28 cellular contexts compared by ENCODE assay signal in genomic region chrY:3045048-3045447, GRCh38.
"Had no signal": no experiment of that assay in that cellular context is flagged by ENCODE, and none has a peak within 500 bp of the region (broad histone marks: within the 10 kb centered on the region; RNA-seq: fewer than 3 reads in every experiment).

No MANE protein-coding gene starts in this region.

- H3K36me3 Mint-ChIP-seq: immature natural killer cell; mesothelial cell of epicardium; naive B cell; natural killer cell; neural progenitor cell; stimulated activated naive B cell treated with anti-CD40 and anti-IgM and Interleukin-4, amounts not matched to agents 10 μg/mL and 1 μg/mL and 100 μg/mL, for 72 hours had no signal

- H3K36me3 ChIP-seq: left lung, lower lobe of right lung, neural progenitor cell, ovary, right atrium auricular region, right lobe of liver, stomach, thyroid gland, transverse colon, upper lobe of left lung, vagina had no signal

- H3K4me2 ChIP-seq: neural progenitor cell, smooth muscle cell had no signal

- DNase-seq: hypothalamus; immature natural killer cell; kidney; left colon; left lung; lower lobe of right lung; mammary epithelial cell; mesendoderm; naive B cell; natural killer cell; nephron progenitor cell; ovary; right lobe of liver; stimulated activated CD4-positive, alpha-beta T cell treated with anti-CD3 and anti-CD28 coated beads, Interleukin-1b, Interleukin-23, amount 100 ng/mL, for 48 hours; stimulated activated CD4-positive, alpha-beta T cell treated with anti-CD3 and anti-CD28 coated beads, Interleukin-2, amount 100 ng/mL, for 48 hours; stimulated activated naive B cell treated with anti-CD40 and anti-IgM and Interleukin-4, amounts not matched to agents 10 μg/mL and 1 μg/mL and 100 μg/mL, for 72 hours; stimulated activated naive CD8-positive, alpha-beta T cell treated with anti-CD3 and anti-CD28 coated beads, Interleukin-15, Interleukin-2, amounts not matched to agents 100 U/mL and 50 U/mL, for 24 hours; stomach; testis; thyroid gland; transverse colon; upper lobe of left lung had no signal

- ATAC-seq: left colon; left lung; lower lobe of right lung; natural killer cell; right lobe of liver; stimulated activated naive CD8-positive, alpha-beta T cell treated with anti-CD3 and anti-CD28 coated beads, Interleukin-15, Interleukin-2, amounts not matched to agents 100 U/mL and 50 U/mL, for 24 hours had no signal

- H3K9ac ChIP-seq: neural progenitor cell had no signal

- H3K27me3 ChIP-seq: left lung, neural progenitor cell, ovary, right atrium auricular region, right lobe of liver, stomach, testis, thyroid gland, transverse colon, upper lobe of left lung, vagina had no signal

- H3K27me3 Mint-ChIP-seq: naive B cell; progenitor cell of endocrine pancreas; stimulated activated naive B cell treated with anti-CD40 and anti-IgM and Interleukin-4, amounts not matched to agents 10 μg/mL and 1 μg/mL and 100 μg/mL, for 72 hours had no signal

- H3K27ac Mint-ChIP-seq: immature natural killer cell; mesothelial cell of epicardium; naive B cell; natural killer cell; nephron progenitor cell; neural progenitor cell; progenitor cell of endocrine pancreas; stimulated activated naive B cell treated with anti-CD40 and anti-IgM and Interleukin-4, amounts not matched to agents 10 μg/mL and 1 μg/mL and 100 μg/mL, for 72 hours had no signal

- H3K9me3 ChIP-seq: left lung, lower lobe of right lung, ovary, right atrium auricular region, right lobe of liver, stomach, testis, thyroid gland, transverse colon, upper lobe of left lung, vagina had no signal

- H3K4me3 Mint-ChIP-seq: immature natural killer cell; mesothelial cell of epicardium; naive B cell; natural killer cell; nephron progenitor cell; neural progenitor cell; stimulated activated naive B cell treated with anti-CD40 and anti-IgM and Interleukin-4, amounts not matched to agents 10 μg/mL and 1 μg/mL and 100 μg/mL, for 72 hours had no signal

- H3K4me1 ChIP-seq: left lung, lower lobe of right lung, neural progenitor cell, right atrium auricular region, right lobe of liver, stomach, testis, thyroid gland, transverse colon, upper lobe of left lung, vagina had no signal

- H3K4me3 ChIP-seq: left lung, lower lobe of right lung, neural progenitor cell, ovary, right atrium auricular region, right lobe of liver, smooth muscle cell, stomach, testis, thyroid gland, transverse colon, upper lobe of left lung, vagina had no signal

- H2AFZ ChIP-seq: neural progenitor cell had no signal

- H3K9me3 Mint-ChIP-seq: immature natural killer cell; mesothelial cell of epicardium; naive B cell; natural killer cell; nephron progenitor cell; neural progenitor cell; stimulated activated naive B cell treated with anti-CD40 and anti-IgM and Interleukin-4, amounts not matched to agents 10 μg/mL and 1 μg/mL and 100 μg/mL, for 72 hours had no signal

- H3K27ac ChIP-seq: left lung, lower lobe of right lung, neural progenitor cell, ovary, right atrium auricular region, right lobe of liver, stomach, testis, transverse colon, upper lobe of left lung, vagina had no signal

- H3K4me1 Mint-ChIP-seq: immature natural killer cell, mesothelial cell of epicardium, nephron progenitor cell, neural progenitor cell had no signal
